In the genomic region with DNA sequence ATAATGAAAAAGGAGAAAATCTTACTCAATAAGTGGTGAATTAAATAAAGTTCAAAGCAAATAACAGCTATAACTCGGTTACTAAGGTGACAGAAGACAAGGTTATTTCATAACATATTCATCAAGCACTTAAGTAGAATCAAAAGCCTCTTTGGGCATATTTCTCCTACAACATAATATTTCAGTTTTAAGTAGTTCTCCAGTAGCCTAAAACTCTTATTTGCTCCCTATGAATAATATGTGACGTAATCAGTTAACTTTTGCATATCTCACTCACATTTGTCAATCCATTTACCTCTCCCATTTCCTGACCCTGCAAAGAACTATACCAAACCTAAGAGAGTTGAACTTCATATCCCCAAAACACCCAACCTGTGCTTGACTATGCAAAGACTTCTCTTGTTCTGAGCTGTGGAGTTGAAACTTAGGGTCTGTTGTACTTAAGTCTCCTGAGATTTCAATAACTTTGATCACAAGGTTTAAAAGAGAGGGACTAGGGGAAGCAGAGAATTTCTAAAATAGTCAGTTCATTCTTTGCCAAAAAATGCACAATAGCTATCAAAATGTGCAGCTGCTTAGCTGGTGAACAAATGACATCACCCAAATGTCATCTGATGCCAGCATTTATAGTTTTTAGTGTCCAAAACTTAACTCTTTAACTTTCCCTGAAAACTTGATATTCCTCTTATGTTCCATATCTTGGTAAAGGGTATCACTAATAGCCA, we compare ENCODE assay signal across 1 cellular context.
TF ChIP-seq lines count a peak whose summit lies in the region.

No MANE protein-coding gene starts in this region.

TF ChIP-seq in HepG2, 621 proteins besides CTCF, POLR2A, EP300 and RAD21:
- peak; percentile 45; the same call in 1 of the 2 replicates for TF ChIP-seq CREB1 (IDR thresholded peaks at IDR 0.05)
- TF ChIP-seq CREB1 (CRISPR knock-in tag; IDR thresholded peaks at IDR 0.05) = no peak
- TF ChIP-seq, protein P1, sequence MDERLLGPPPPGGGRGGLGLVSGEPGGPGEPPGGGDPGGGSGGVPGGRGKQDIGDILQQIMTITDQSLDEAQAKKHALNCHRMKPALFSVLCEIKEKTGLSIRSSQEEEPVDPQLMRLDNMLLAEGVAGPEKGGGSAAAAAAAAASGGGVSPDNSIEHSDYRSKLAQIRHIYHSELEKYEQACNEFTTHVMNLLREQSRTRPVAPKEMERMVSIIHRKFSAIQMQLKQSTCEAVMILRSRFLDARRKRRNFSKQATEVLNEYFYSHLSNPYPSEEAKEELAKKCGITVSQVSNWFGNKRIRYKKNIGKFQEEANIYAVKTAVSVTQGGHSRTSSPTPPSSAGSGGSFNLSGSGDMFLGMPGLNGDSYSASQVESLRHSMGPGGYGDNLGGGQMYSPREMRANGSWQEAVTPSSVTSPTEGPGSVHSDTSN (CRISPR knock-in tag; IDR thresholded peaks at IDR 0.05) = no peak
- TF ChIP-seq ATF7 (IDR thresholded peaks at IDR 0.05) = peak; percentile 73; the same call in 1 of the 2 replicates
- no peak for TF ChIP-seq ATF7 (CRISPR knock-in tag; IDR thresholded peaks at IDR 0.05)
